In genomic region chr7:155170331-155170730, GRCh38 we compare ENCODE assay signal across 29 cellular contexts.
"Had no signal": no experiment of that assay in that cellular context is flagged by ENCODE, and none has a peak within 500 bp of the region (broad histone marks: within the 10 kb centered on the region; RNA-seq: fewer than 3 reads in every experiment).

No MANE protein-coding gene starts in this region.

- DNase-seq: cortex of kidney; dorsolateral prefrontal cortex; effector CD4-positive, alpha-beta T cell; foreskin keratinocyte; heart left ventricle; kidney; naive B cell; stimulated activated CD4-positive, alpha-beta T cell treated with anti-CD3 and anti-CD28 coated beads, Interleukin-12 subunit alpha, Interleukin-12 subunit beta, amount 100 ng/mL, for 4 hours; stimulated activated CD4-positive, alpha-beta T cell treated with anti-CD3 and anti-CD28 coated beads, Interleukin-2, amount 100 ng/mL, for 24 hours; stimulated activated CD4-positive, alpha-beta T cell treated with anti-CD3 and anti-CD28 coated beads, Interleukin-4, amount 100 ng/mL, for 24 hours; stimulated activated naive CD4-positive, alpha-beta T cell treated with Interleukin-2 at 50 U/mL for 16 hours; stomach; thyroid gland; trophoblast cell had no signal

- H3K9me3 ChIP-seq: gastroesophageal sphincter, heart left ventricle, neutrophil, stomach, thyroid gland, vagina had no signal

- H3K9ac ChIP-seq: parathyroid adenoma had no signal

- H3K4me3 Mint-ChIP-seq: memory B cell; naive B cell; natural killer cell treated with Interleukin-12 subunit alpha and Interleukin-12 subunit beta and Interleukin-15 and Interleukin-18, amount 100 ng/mL, for 72 hours; neural crest cell; stimulated activated effector memory CD8-positive, alpha-beta T cell treated with anti-CD3 and anti-CD28 coated beads, Interleukin-12 subunit alpha, Interleukin-12 subunit beta, amount 100 ng/mL, for 72 hours had no signal

- H3K27me3 ChIP-seq: foreskin keratinocyte, hepatocyte, neutrophil, thyroid gland, vagina had no signal

- H2AFZ ChIP-seq: hepatocyte, parathyroid adenoma had no signal

- H3K36me3 ChIP-seq: gastroesophageal sphincter, heart left ventricle, neutrophil, stomach, thyroid gland, vagina had no signal

- H3K27ac ChIP-seq: dorsolateral prefrontal cortex, epithelial cell of prostate, foreskin keratinocyte, gastroesophageal sphincter, heart left ventricle, hepatocyte, neutrophil, parathyroid adenoma, stomach, thyroid gland, vagina had no signal

- H3K9me3 Mint-ChIP-seq: memory B cell; natural killer cell treated with Interleukin-12 subunit alpha and Interleukin-12 subunit beta and Interleukin-15 and Interleukin-18, amount 100 ng/mL, for 72 hours; neural crest cell; stimulated activated effector memory CD8-positive, alpha-beta T cell treated with anti-CD3 and anti-CD28 coated beads, Interleukin-12 subunit alpha, Interleukin-12 subunit beta, amount 100 ng/mL, for 72 hours had no signal

- H3K4me1 ChIP-seq: foreskin keratinocyte, gastroesophageal sphincter, heart left ventricle, stomach, thyroid gland had no signal

- H3K4me3 ChIP-seq: dorsolateral prefrontal cortex, gastroesophageal sphincter, heart left ventricle, hepatocyte, lung, smooth muscle cell, stomach, thyroid gland, vagina had no signal

- H3K27ac Mint-ChIP-seq: memory B cell; naive B cell; natural killer cell treated with Interleukin-12 subunit alpha and Interleukin-12 subunit beta and Interleukin-15 and Interleukin-18, amount 100 ng/mL, for 72 hours; stimulated activated effector memory CD8-positive, alpha-beta T cell treated with anti-CD3 and anti-CD28 coated beads, Interleukin-12 subunit alpha, Interleukin-12 subunit beta, amount 100 ng/mL, for 72 hours had no signal

- H3K36me3 Mint-ChIP-seq: memory B cell; naive B cell; natural killer cell treated with Interleukin-12 subunit alpha and Interleukin-12 subunit beta and Interleukin-15 and Interleukin-18, amount 100 ng/mL, for 72 hours; stimulated activated effector memory CD8-positive, alpha-beta T cell treated with anti-CD3 and anti-CD28 coated beads, Interleukin-12 subunit alpha, Interleukin-12 subunit beta, amount 100 ng/mL, for 72 hours had no signal

- ATAC-seq: esophagus mucosa; foreskin keratinocyte; gastroesophageal sphincter; heart left ventricle; left lobe of liver; natural killer cell treated with Interleukin-12 subunit alpha and Interleukin-12 subunit beta and Interleukin-15 and Interleukin-18, amount 100 ng/mL, for 72 hours; sciatic nerve; stimulated activated effector memory CD8-positive, alpha-beta T cell treated with anti-CD3 and anti-CD28 coated beads, Interleukin-12 subunit alpha, Interleukin-12 subunit beta, amount 100 ng/mL, for 72 hours had no signal

- H3K4me2 ChIP-seq: hepatocyte, smooth muscle cell had no signal

- FAIRE-seq: kidney had no signal

- H3K79me2 ChIP-seq: hepatocyte, parathyroid adenoma had no signal

- H3K4me1 Mint-ChIP-seq: memory B cell, naive B cell, neural crest cell had no signal
